Comparison of ENCODE assay signal across 37 cellular contexts in the genomic region with DNA sequence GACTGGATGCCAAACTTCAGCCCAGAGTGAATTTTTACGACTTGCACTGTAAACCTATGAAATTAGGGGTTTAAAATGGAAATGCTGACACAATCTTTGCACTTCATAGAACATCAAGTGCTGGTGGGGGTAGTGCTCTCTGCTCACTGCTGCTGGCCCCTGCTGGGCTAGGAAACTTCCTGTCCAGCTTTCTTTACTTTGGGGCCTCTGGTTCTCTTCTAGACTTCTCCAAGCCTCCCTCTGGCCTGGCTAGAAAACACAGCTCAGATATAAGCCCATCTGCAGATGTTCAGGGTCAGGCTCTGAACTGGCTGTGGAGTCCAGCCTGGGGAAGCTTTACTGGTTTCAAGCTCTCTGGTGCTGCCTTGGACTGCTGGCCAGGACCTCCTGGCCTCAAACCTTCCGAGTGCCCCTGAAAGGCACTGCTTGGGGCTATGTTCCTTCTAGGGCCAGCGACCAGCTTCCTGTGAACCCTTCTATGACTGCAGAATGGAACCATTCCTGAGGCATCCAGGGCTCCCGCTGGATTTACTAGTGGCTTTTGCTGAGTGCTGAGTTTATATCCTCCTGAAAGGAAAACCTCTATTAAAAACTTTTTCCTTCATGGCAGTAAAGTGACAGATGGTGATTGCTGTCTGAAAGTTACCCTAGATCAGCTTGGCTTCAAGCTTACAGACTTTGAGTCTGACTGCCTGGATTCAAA. TPM values are rescaled to one million over a fixed set of nuclear protein-coding genes. Genes with fewer than 3 reads are reported as not detected.
DNase-seq lines count a peak whose midpoint lies in the region; ATAC-seq and TF ChIP-seq lines count a peak whose summit lies in the region.
"Had no signal": no experiment of that assay in that cellular context is flagged by ENCODE, and none has a peak within 500 bp of the region (broad histone marks: within the 10 kb centered on the region; RNA-seq: fewer than 3 reads in every experiment).

No MANE protein-coding gene starts in this region.

- no peaks in the 10 kb centered on the region for H3K36me3 ChIP-seq in testis (ENCODE audit: low read depth, missing control alignments)
- H3K36me3 ChIP-seq: BE2C, pancreas, thyroid gland, vagina had no signal

- peak; percentile 49 for DNase-seq in EH (ENCODE audit: low read depth)
- DNase-seq in LNCaP clone FGC (ENCODE audit: low read depth), result peak; percentile 49
- no peak for DNase-seq in mesothelial cell of epicardium (ENCODE audit: low spot score in 2 of 2, unreplicated experiment in 2 of 2)
- no peak for DNase-seq in natural killer cell treated with Interleukin-12 subunit alpha and Interleukin-12 subunit beta and Interleukin-15 and Interleukin-18, amount 100 ng/mL, for 72 hours (ENCODE audit: low spot score)
- DNase-seq in T-helper 2 cell, result no peak
- no peak for DNase-seq in testis
- DNase-seq in midbrain (lab: John Stamatoyannopoulos, UW), result no peak
- DNase-seq: ACHN; activated CD4-positive, alpha-beta T cell treated with anti-CD3 and anti-CD28 coated beads, Interleukin-2, amount 10 ng/mL, durations not matched to agents 24 days and 14 days; activated effector memory CD4-positive, alpha-beta T cell treated with Interleukin-2 at 50 U/mL for 16 hours; anterior cingulate cortex; BE2C; hypothalamus; immature natural killer cell; KBM-7; NCI-H1417 treated with DMSO at 0.1 percent for 48 hours; NCI-H2081; NCI-H526; pancreas; retina; SHP77 treated with DMSO at 0.1 percent for 48 hours; stimulated activated CD4-positive, alpha-beta T cell treated with anti-CD3 and anti-CD28 coated beads, Interleukin-2, amount 100 ng/mL, for 24 hours; SW 1271; thyroid gland had no signal

- intact Hi-C loops in testis (cut with DNase I; ENCODE audit: low total_unique reads), result no loop called here

- no peaks in the 10 kb centered on the region for H3K9me3 ChIP-seq in testis
- H3K9me3 ChIP-seq: BE2C, pancreas, thyroid gland, vagina had no signal

- no peak for ATAC-seq in natural killer cell treated with Interleukin-12 subunit alpha and Interleukin-12 subunit beta and Interleukin-15 and Interleukin-18, amount 100 ng/mL, for 72 hours
- ATAC-seq: left lobe of liver, pancreas, WTC11 had no signal

- no peaks in the 10 kb centered on the region for H3K27me3 Mint-ChIP-seq in mesothelial cell of epicardium (ENCODE audit: low read depth)
- H3K27me3 Mint-ChIP-seq in natural killer cell treated with Interleukin-12 subunit alpha and Interleukin-12 subunit beta and Interleukin-15 and Interleukin-18, amount 100 ng/mL, for 72 hours, result peaks cover 24 to 39% of the 10 kb centered on the region in 2 donors

- no peak overlapping the region for H3K4me3 ChIP-seq in LNCaP clone FGC (ENCODE audit: low read depth, low read length)
- no peak overlapping the region for H3K4me3 ChIP-seq in testis
- H3K4me3 ChIP-seq: pancreas, skin epidermis, thyroid gland, vagina had no signal

- no peaks in the 10 kb centered on the region for H3K27me3 ChIP-seq in testis
- H3K27me3 ChIP-seq: BE2C, pancreas, thyroid gland, vagina had no signal

- H3K9me3 Mint-ChIP-seq in mesothelial cell of epicardium, result no peaks in the 10 kb centered on the region
- H3K9me3 Mint-ChIP-seq in natural killer cell treated with Interleukin-12 subunit alpha and Interleukin-12 subunit beta and Interleukin-15 and Interleukin-18, amount 100 ng/mL, for 72 hours, result no peaks in the 10 kb centered on the region
- H3K9me3 Mint-ChIP-seq: activated CD4-positive, alpha-beta T cell treated with anti-CD3 and anti-CD28 coated beads, Interleukin-2, amount 10 ng/mL, durations not matched to agents 24 days and 14 days; immature natural killer cell; memory B cell; neural crest cell; stimulated activated naive CD8-positive, alpha-beta T cell treated with anti-CD3 and anti-CD28 coated beads, Interleukin-15, Interleukin-2, amounts not matched to agents 100 ng/mL and 50 ng/mL, for 24 hours; WTC11 had no signal

- H3K4me1 ChIP-seq in testis, result no peaks in the 10 kb centered on the region
- H3K4me1 ChIP-seq: BE2C, thyroid gland, vagina had no signal

- peak overlapping the region; percentile 78 for H3K27ac Mint-ChIP-seq in mesothelial cell of epicardium
- no peak overlapping the region for H3K27ac Mint-ChIP-seq in natural killer cell treated with Interleukin-12 subunit alpha and Interleukin-12 subunit beta and Interleukin-15 and Interleukin-18, amount 100 ng/mL, for 72 hours
- H3K27ac Mint-ChIP-seq: activated CD4-positive, alpha-beta T cell treated with anti-CD3 and anti-CD28 coated beads, Interleukin-2, amount 10 ng/mL, durations not matched to agents 24 days and 14 days; activated naive CD8-positive, alpha-beta T cell; immature natural killer cell; memory B cell; stimulated activated naive CD8-positive, alpha-beta T cell treated with anti-CD3 and anti-CD28 coated beads, Interleukin-15, Interleukin-2, amounts not matched to agents 100 ng/mL and 50 ng/mL, for 24 hours; WTC11 had no signal

- no peaks in the 10 kb centered on the region for H3K36me3 Mint-ChIP-seq in mesothelial cell of epicardium
- H3K36me3 Mint-ChIP-seq in natural killer cell treated with Interleukin-12 subunit alpha and Interleukin-12 subunit beta and Interleukin-15 and Interleukin-18, amount 100 ng/mL, for 72 hours, result no peaks in the 10 kb centered on the region
- H3K36me3 Mint-ChIP-seq: activated naive CD8-positive, alpha-beta T cell; immature natural killer cell; memory B cell; WTC11 had no signal

- H3K27ac ChIP-seq in VCaP (peak overlapping the region; percentile 59), testis (no peak overlapping the region)
- H3K27ac ChIP-seq: pancreas, skin epidermis, thyroid gland, vagina had no signal

- 65 to 71% methylated on average over 4 of the region's 4 CpGs for WGBS in testis, 2 donors

- no peak for TF ChIP-seq POLR2A in testis (IDR thresholded peaks at IDR 0.05)

- TF ChIP-seq CTCF in LNCaP clone FGC (IDR thresholded peaks at IDR 0.05; ENCODE audit: control insufficient read depth, extremely low read depth, insufficient read depth) (no peak), VCaP (conservative IDR thresholded peaks at IDR 0.05) (no peak), mesothelial cell of epicardium (IDR thresholded peaks at IDR 0.05; ENCODE audit: unreplicated experiment) (no peak), testis (IDR thresholded peaks at IDR 0.05) (no peak)

- H3K4me3 Mint-ChIP-seq in mesothelial cell of epicardium, result no peak overlapping the region
- no peak overlapping the region for H3K4me3 Mint-ChIP-seq in natural killer cell treated with Interleukin-12 subunit alpha and Interleukin-12 subunit beta and Interleukin-15 and Interleukin-18, amount 100 ng/mL, for 72 hours
- H3K4me3 Mint-ChIP-seq: activated CD4-positive, alpha-beta T cell treated with anti-CD3 and anti-CD28 coated beads, Interleukin-2, amount 10 ng/mL, durations not matched to agents 24 days and 14 days; activated naive CD8-positive, alpha-beta T cell; immature natural killer cell; memory B cell; neural crest cell; stimulated activated naive CD8-positive, alpha-beta T cell treated with anti-CD3 and anti-CD28 coated beads, Interleukin-15, Interleukin-2, amounts not matched to agents 100 ng/mL and 50 ng/mL, for 24 hours; WTC11 had no signal

- H3K4me1 Mint-ChIP-seq in mesothelial cell of epicardium, result peaks cover 55% of the 10 kb centered on the region
- H3K4me1 Mint-ChIP-seq in natural killer cell treated with Interleukin-12 subunit alpha and Interleukin-12 subunit beta and Interleukin-15 and Interleukin-18, amount 100 ng/mL, for 72 hours (ENCODE audit: low read depth in 2 of 2), result no peaks in the 10 kb centered on the region
- H3K4me1 Mint-ChIP-seq: activated CD4-positive, alpha-beta T cell treated with anti-CD3 and anti-CD28 coated beads, Interleukin-2, amount 10 ng/mL, durations not matched to agents 24 days and 14 days; immature natural killer cell; memory B cell had no signal

RNA-seq across cellular contexts. Expression of gene TBX4, which starts 59.4 kb away (rescaled TPM):
- total RNA-seq in mesothelial cell of epicardium, result 51.9 to 56.6 TPM (median 54.2 TPM) in 3 replicates
- not detected for total RNA-seq in natural killer cell treated with Interleukin-12 subunit alpha and Interleukin-12 subunit beta and Interleukin-15 and Interleukin-18, amount 100 ng/mL, for 72 hours
- total RNA-seq in testis, result 1 to 10 TPM; 1.5 to 1.7 TPM
- polyA plus RNA-seq in testis (ENCODE audit: insufficient read depth, low read depth, low replicate concordance), result 3.2 TPM
- total RNA-seq: activated CD4-positive, alpha-beta T cell treated with anti-CD3 and anti-CD28 coated beads, Interleukin-2, amount 10 ng/mL, durations not matched to agents 24 days and 14 days; activated CD8-positive, alpha-beta memory T cell treated with anti-CD3 and anti-CD28 coated beads for 36 hours; bronchial epithelial cell; H4; HT1080; left lobe of liver; neural crest cell; pancreas; vagina; WTC11 had no signal
- polyA plus RNA-seq: immature natural killer cell, pancreas had no signal

Comparison
In these comparisons a context has a peak if more than half of its experiments do, and no peak if none do; other contexts are left out.
1. DNase-seq: peak in EH (single experiment) and LNCaP clone FGC (single experiment); none in mesothelial cell of epicardium (0 of 2), natural killer cell treated with Interleukin-12 subunit alpha and Interleukin-12 subunit beta and Interleukin-15 and Interleukin-18, amount 100 ng/mL, for 72 hours (single experiment), T-helper 2 cell (0 of 5), testis (single experiment) and midbrain (single experiment).
2. RNA of gene TBX4, which starts 59.4 kb away (total RNA-seq): 51.9 to 56.6 TPM in mesothelial cell of epicardium; 1.5 to 1.7 TPM in testis and not detected in natural killer cell treated with Interleukin-12 subunit alpha and Interleukin-12 subunit beta and Interleukin-15 and Interleukin-18, amount 100 ng/mL, for 72 hours; every median in the first group is over 10 times any median in the second.